In genomic region chr12:106522708-106523107, GRCh38 we compare ENCODE assay signal across 1 cellular context.
A peak's percentile ranks its signal among the peaks of the same experiment; 100 is the strongest.
TF ChIP-seq lines count a peak whose summit lies in the region.

No MANE protein-coding gene starts in this region.

TF ChIP-seq in K562, 482 proteins besides CTCF, POLR2A, EP300 and RAD21 (continued from another document and continues in another):
- TF ChIP-seq ZMIZ1 (IDR thresholded peaks at IDR 0.05; ENCODE audit: low read depth in 2 of 2, low read length in 2 of 2) (no peak), ZFP30 (CRISPR knock-in tag; IDR thresholded peaks at IDR 0.05; ENCODE audit: borderline replicate concordance) (no peak), YBX1 (IDR thresholded peaks at IDR 0.05) (no peak), USF2 (CRISPR knock-in tag; IDR thresholded peaks at IDR 0.05) (no peak), U2AF1 (optimal IDR thresholded peaks at IDR 0.05; ENCODE audit: low read depth, low read length) (no peak), ZNF41 (CRISPR knock-in tag; conservative IDR thresholded peaks at IDR 0.05) (no peak), PTBP1 (IDR thresholded peaks at IDR 0.05; ENCODE audit: low read depth, low read length) (no peak), ELF1 (tag; IDR thresholded peaks at IDR 0.05) (no peak), DDX20 (tag; IDR thresholded peaks at IDR 0.05; ENCODE audit: low read depth) (no peak), ZBED1 (IDR thresholded peaks at IDR 0.05) (no peak), NFYB (IDR thresholded peaks at IDR 0.05; ENCODE audit: extremely low read depth, insufficient read length) (no peak), NFIX (CRISPR knock-in tag; IDR thresholded peaks at IDR 0.05; ENCODE audit: low read depth) (no peak), SIN3A (IDR thresholded peaks at IDR 0.05; ENCODE audit: borderline replicate concordance in 2 of 2, control insufficient read depth in 1 of 2, low read depth in 2 of 2, low read length in 2 of 2) (no peak), ZNF224 (CRISPR knock-in tag; IDR thresholded peaks at IDR 0.05) (no peak), SPI1 (IDR thresholded peaks at IDR 0.05; ENCODE audit: borderline replicate concordance, low read depth, low read length) (no peak), GATAD2A (IDR thresholded peaks at IDR 0.05) (peak; percentile 76; the same call in 1 of the 2 replicates), TCF7L2 (IDR thresholded peaks at IDR 0.05; ENCODE audit: low read depth, low read length) (no peak), VEZF1 (CRISPR knock-in tag; IDR thresholded peaks at IDR 0.05) (no peak), ELF4 (CRISPR knock-in tag; IDR thresholded peaks at IDR 0.05) (no peak), ZNF707 (CRISPR knock-in tag; conservative IDR thresholded peaks at IDR 0.05) (no peak), EWSR1 (IDR thresholded peaks at IDR 0.05; ENCODE audit: borderline replicate concordance, low read depth, partially characterized antibody) (no peak), ZNF785 (CRISPR knock-in tag; IDR thresholded peaks at IDR 0.05) (no peak), ZNF140 (CRISPR knock-in tag; IDR thresholded peaks at IDR 0.05) (no peak), MTA1 (IDR thresholded peaks at IDR 0.05; ENCODE audit: borderline replicate concordance) (no peak), TARDBP (IDR thresholded peaks at IDR 0.05) (no peak), ZNF175 (CRISPR knock-in tag; IDR thresholded peaks at IDR 0.05; ENCODE audit: low read depth) (no peak), KLF1 (tag; IDR thresholded peaks at IDR 0.05) (no peak), HNRNPH1 (optimal IDR thresholded peaks at IDR 0.05; ENCODE audit: low read depth, low read length) (no peak), SMARCA5 (IDR thresholded peaks at IDR 0.05) (no peak), MED1 (CRISPR knock-in tag; IDR thresholded peaks at IDR 0.05; ENCODE audit: borderline replicate concordance) (no peak), ZNF174 (CRISPR knock-in tag; IDR thresholded peaks at IDR 0.05) (no peak), HNRNPL (IDR thresholded peaks at IDR 0.05; ENCODE audit: low read depth, low read length) (no peak), FOXO4 (CRISPR knock-in tag; IDR thresholded peaks at IDR 0.05) (no peak), ZNF354B (CRISPR knock-in tag; IDR thresholded peaks at IDR 0.05) (no peak)
- TF ChIP-seq, protein P1, sequence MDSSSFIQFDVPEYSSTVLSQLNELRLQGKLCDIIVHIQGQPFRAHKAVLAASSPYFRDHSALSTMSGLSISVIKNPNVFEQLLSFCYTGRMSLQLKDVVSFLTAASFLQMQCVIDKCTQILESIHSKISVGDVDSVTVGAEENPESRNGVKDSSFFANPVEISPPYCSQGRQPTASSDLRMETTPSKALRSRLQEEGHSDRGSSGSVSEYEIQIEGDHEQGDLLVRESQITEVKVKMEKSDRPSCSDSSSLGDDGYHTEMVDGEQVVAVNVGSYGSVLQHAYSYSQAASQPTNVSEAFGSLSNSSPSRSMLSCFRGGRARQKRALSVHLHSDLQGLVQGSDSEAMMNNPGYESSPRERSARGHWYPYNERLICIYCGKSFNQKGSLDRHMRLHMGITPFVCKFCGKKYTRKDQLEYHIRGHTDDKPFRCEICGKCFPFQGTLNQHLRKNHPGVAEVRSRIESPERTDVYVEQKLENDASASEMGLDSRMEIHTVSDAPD (CRISPR knock-in tag; IDR thresholded peaks at IDR 0.05) = no peak
- TF ChIP-seq, protein P2, sequence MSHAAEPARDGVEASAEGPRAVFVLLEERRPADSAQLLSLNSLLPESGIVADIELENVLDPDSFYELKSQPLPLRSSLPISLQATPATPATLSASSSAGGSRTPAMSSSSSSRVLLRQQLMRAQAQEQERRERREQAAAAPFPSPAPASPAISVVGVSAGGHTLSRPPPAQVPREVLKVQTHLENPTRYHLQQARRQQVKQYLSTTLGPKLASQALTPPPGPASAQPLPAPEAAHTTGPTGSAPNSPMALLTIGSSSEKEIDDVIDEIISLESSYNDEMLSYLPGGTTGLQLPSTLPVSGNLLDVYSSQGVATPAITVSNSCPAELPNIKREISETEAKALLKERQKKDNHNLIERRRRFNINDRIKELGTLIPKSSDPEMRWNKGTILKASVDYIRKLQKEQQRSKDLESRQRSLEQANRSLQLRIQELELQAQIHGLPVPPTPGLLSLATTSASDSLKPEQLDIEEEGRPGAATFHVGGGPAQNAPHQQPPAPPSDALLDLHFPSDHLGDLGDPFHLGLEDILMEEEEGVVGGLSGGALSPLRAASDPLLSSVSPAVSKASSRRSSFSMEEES (CRISPR knock-in tag; IDR thresholded peaks at IDR 0.05) = no peak
- TF ChIP-seq, protein P3, sequence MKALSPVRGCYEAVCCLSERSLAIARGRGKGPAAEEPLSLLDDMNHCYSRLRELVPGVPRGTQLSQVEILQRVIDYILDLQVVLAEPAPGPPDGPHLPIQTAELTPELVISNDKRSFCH (CRISPR knock-in tag; IDR thresholded peaks at IDR 0.05) = no peak
- TF ChIP-seq, protein P3 (tag; IDR thresholded peaks at IDR 0.05) = no peak
- TF ChIP-seq, protein P4, sequence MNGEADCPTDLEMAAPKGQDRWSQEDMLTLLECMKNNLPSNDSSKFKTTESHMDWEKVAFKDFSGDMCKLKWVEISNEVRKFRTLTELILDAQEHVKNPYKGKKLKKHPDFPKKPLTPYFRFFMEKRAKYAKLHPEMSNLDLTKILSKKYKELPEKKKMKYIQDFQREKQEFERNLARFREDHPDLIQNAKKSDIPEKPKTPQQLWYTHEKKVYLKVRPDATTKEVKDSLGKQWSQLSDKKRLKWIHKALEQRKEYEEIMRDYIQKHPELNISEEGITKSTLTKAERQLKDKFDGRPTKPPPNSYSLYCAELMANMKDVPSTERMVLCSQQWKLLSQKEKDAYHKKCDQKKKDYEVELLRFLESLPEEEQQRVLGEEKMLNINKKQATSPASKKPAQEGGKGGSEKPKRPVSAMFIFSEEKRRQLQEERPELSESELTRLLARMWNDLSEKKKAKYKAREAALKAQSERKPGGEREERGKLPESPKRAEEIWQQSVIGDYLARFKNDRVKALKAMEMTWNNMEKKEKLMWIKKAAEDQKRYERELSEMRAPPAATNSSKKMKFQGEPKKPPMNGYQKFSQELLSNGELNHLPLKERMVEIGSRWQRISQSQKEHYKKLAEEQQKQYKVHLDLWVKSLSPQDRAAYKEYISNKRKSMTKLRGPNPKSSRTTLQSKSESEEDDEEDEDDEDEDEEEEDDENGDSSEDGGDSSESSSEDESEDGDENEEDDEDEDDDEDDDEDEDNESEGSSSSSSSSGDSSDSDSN (IDR thresholded peaks at IDR 0.05; ENCODE audit: borderline replicate concordance in 1 of 2, low read depth in 2 of 2, low read length in 2 of 2) = no peak
- TF ChIP-seq, protein P5, sequence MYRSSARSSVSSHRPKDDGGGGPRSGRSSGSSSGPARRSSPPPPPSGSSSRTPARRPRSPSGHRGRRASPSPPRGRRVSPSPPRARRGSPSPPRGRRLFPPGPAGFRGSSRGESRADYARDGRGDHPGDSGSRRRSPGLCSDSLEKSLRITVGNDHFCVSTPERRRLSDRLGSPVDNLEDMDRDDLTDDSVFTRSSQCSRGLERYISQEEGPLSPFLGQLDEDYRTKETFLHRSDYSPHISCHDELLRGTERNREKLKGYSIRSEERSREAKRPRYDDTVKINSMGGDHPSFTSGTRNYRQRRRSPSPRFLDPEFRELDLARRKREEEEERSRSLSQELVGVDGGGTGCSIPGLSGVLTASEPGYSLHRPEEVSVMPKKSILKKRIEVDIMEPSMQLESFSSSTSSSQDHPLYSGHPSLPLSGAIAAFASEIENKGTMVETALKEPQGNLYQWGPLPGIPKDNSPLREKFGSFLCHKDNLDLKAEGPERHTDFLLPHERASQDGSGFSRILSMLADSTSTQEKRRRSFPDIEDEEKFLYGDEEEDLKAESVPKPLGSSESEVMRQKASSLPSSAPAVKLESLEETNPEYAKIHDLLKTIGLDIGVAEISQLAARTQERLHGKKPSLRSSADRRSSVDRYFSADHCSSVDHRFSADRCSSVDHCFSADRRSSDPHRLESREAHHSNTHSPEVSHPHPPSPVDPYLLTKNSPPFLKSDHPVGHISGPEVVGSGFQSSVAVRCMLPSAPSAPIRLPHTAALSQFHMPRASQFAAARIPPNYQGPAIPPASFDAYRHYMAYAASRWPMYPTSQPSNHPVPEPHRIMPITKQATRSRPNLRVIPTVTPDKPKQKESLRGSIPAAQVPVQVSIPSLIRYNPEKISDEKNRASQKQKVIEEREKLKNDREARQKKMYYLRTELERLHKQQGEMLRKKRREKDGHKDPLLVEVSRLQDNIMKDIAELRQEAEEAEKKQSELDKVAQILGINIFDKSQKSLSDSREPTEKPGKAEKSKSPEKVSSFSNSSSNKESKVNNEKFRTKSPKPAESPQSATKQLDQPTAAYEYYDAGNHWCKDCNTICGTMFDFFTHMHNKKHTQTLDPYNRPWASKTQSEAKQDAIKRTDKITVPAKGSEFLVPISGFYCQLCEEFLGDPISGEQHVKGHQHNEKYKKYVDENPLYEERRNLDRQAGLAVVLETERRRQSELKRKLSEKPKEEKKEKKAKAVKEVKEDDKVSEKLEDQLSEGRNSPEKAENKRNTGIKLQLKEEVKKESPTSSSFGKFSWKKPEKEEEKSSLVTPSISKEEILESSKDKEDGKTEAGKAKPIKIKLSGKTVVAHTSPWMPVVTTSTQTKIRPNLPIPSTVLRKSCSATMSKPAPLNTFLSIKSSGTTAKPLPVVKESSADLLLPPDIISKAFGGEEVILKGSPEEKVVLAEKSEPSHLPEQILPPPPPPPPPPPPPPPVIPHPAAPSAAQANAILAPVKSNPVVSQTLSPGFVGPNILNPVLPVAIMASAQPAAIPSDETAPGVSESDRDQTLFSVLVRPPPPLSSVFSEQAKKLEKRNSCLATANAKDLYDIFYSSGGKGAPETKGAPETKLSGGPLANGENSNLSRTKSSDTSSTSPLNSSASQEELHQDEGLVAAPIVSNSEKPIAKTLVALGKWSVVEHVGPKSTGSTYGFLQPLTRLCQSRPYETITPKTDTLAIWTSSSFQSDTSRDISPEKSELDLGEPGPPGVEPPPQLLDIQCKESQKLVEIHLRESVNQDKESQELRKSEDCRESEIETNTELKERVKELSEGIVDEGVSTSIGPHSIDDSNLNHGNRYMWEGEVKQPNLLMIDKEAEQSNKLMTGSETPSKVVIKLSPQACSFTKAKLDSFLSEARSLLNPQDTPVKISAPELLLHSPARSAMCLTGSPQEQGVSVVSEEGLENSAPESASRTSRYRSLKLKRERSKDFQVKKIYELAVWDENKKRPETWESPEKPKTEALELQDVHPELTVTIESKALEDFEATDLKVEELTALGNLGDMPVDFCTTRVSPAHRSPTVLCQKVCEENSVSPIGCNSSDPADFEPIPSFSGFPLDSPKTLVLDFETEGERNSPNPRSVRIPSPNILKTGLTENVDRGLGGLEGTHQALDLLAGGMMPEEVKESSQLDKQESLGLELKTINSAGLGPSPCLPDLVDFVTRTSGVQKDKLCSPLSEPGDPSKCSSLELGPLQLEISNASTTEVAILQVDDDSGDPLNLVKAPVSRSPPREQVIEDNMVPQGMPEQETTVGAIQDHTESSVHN (IDR thresholded peaks at IDR 0.05; ENCODE audit: borderline replicate concordance in 1 of 2, low read depth in 1 of 2) = no peak
